Comparison of ENCODE assay signal across 7 cellular contexts in the genomic region with DNA sequence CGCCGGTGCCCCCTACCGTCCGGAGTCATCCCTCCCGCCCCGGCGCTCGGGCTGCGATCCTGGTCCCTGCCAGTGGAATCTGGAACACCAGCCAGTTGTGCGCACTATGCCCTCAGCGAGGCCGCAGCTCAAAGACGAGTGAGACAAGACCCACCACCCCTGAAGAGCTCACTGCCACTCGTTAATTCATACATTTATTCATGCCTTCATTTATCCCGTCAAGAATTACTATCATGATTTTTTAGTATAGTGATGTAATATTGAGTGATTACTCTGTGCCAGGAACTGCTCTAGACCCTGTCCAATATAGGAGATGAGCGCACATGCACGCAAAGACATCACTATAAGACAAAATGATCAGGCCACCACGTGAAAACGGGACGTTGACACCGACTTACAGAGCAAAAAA. TPM values are rescaled to one million over a fixed set of nuclear protein-coding genes. Genes with fewer than 3 reads are reported as not detected.
A peak's percentile ranks its signal among the peaks of the same experiment; 100 is the strongest.
DNase-seq lines count a peak whose midpoint lies in the region; ATAC-seq and TF ChIP-seq lines count a peak whose summit lies in the region.

No MANE protein-coding gene starts in this region.

- H3K27ac Mint-ChIP-seq in mesothelial cell of epicardium (peak overlapping the region; percentile 23), type B pancreatic cell (peak overlapping the region; percentile 97)

- H3K4me3 Mint-ChIP-seq in mesothelial cell of epicardium (peak overlapping the region; percentile 100), type B pancreatic cell (peak overlapping the region; percentile 98)

- H3K4me1 ChIP-seq in effector memory CD4-positive, alpha-beta T cell (ENCODE audit: control insufficient read depth, insufficient read depth, low read length, poor library complexity, severe bottlenecking): peaks cover 12% of the 10 kb centered on the region

- TF ChIP-seq CTCF in GM10248 (IDR thresholded peaks at IDR 0.05; ENCODE audit: control extremely low read depth, extremely low read depth, low read depth, missing control alignments): peak; percentile 91
- TF ChIP-seq CTCF in mesothelial cell of epicardium (IDR thresholded peaks at IDR 0.05; ENCODE audit: unreplicated experiment): peak; percentile 75
- peak; percentile 86 for TF ChIP-seq CTCF in type B pancreatic cell (conservative IDR thresholded peaks at IDR 0.05)

- CTCF ChIA-PET in GM10248 (lab: Yijun Ruan, JAX): interaction anchor here (0.7 to 3.0 kb wide), 61 partner anchors 8 to 1452 kb away, joined by 3 to 24 read pairs (median 4); a partner anchor contains a TSS

- H3K27ac ChIP-seq in effector memory CD4-positive, alpha-beta T cell (ENCODE audit: insufficient read depth, low read length, poor library complexity, severe bottlenecking): peak overlapping the region; percentile 96

- peak overlapping the region; percentile 99 for H3K4me3 ChIP-seq in effector memory CD4-positive, alpha-beta T cell (ENCODE audit: insufficient read depth, low read depth, low read length, poor library complexity, severe bottlenecking)

- H3K9me3 ChIP-seq in effector memory CD4-positive, alpha-beta T cell (ENCODE audit: control insufficient read depth, low read length): no peaks in the 10 kb centered on the region

- H3K36me3 Mint-ChIP-seq in mesothelial cell of epicardium (no peaks in the 10 kb centered on the region), type B pancreatic cell (peaks cover 18% of the 10 kb centered on the region)

- no peaks in the 10 kb centered on the region for H3K36me3 ChIP-seq in effector memory CD4-positive, alpha-beta T cell (ENCODE audit: control insufficient read depth, insufficient read depth, low read length)

- peaks cover 8% of the 10 kb centered on the region for H3K27me3 Mint-ChIP-seq in mesothelial cell of epicardium (ENCODE audit: low read depth)
- H3K27me3 Mint-ChIP-seq in type B pancreatic cell: no peaks in the 10 kb centered on the region

- ATAC-seq in GM21723 (IDR thresholded peaks at IDR 0.05; ENCODE audit: unreplicated experiment) (peak; percentile 6), HG03342 (IDR thresholded peaks at IDR 0.05; ENCODE audit: unreplicated experiment) (no peak)

- no peaks in the 10 kb centered on the region for H3K27me3 ChIP-seq in effector memory CD4-positive, alpha-beta T cell (replicated peaks; ENCODE audit: control insufficient read depth, insufficient read depth, low read length, poor library complexity, severe bottlenecking)

- DNase-seq in GM10248 (ENCODE audit: extremely low spot score) (no peak), RKO (ENCODE audit: low spot score) (peak; percentile 90), mesothelial cell of epicardium (ENCODE audit: low spot score in 2 of 2, unreplicated experiment in 2 of 2) (peak; percentile 68 to 91), type B pancreatic cell (ENCODE audit: extremely low spot score, unreplicated experiment) (peak; percentile 91)
- DNase-seq in effector memory CD4-positive, alpha-beta T cell: no peak

- POLR2A ChIA-PET in GM10248 (lab: Yijun Ruan, JAX): interaction anchor here (0.6 to 1.5 kb wide), 4 partner anchors 9 to 415 kb away, joined by 3 to 4 read pairs (median 3); no protein-coding TSS in a partner anchor

- peaks cover 31% of the 10 kb centered on the region for H3K4me1 Mint-ChIP-seq in mesothelial cell of epicardium
- H3K4me1 Mint-ChIP-seq in type B pancreatic cell (ENCODE audit: unreplicated experiment): peaks cover 10% of the 10 kb centered on the region

- no peaks in the 10 kb centered on the region for H3K9me3 Mint-ChIP-seq in mesothelial cell of epicardium
- H3K9me3 Mint-ChIP-seq in type B pancreatic cell: no peaks in the 10 kb centered on the region

RNA-seq across cellular contexts. Expression of a gene that starts 0.3 kb away (rescaled TPM):
- total RNA-seq in mesothelial cell of epicardium (83.4 to 91.2 TPM (median 85.7 TPM) in 3 replicates), type B pancreatic cell (ENCODE audit: low replicate concordance) (88.9 and 97.2 TPM in 2 replicates)

Comparison
In these comparisons a context has a peak if more than half of its experiments do, and no peak if none do; other contexts are left out.
1. DNase-seq: peak in RKO (single experiment), mesothelial cell of epicardium (2 of 2) and type B pancreatic cell (single experiment); none in GM10248 (single experiment) and effector memory CD4-positive, alpha-beta T cell (0 of 3).
2. Peak in every context shown above with its lines, with median percentiles within 50 percentile points of each other: CTCF ChIP-seq.